Comparison of ENCODE assay signal across 9 cellular contexts in genomic region chr2:176093145-176093888, GRCh38. TPM values are rescaled to one million over a fixed set of nuclear protein-coding genes. Genes with fewer than 3 reads are reported as not detected.
A peak's percentile ranks its signal among the peaks of the same experiment; 100 is the strongest.
DNase-seq lines count a peak whose midpoint lies in the region; ATAC-seq lines count a peak whose summit lies in the region.
"Had no signal": no experiment of that assay in that cellular context is flagged by ENCODE, and none has a peak within 500 bp of the region (broad histone marks: within the 10 kb centered on the region; RNA-seq: fewer than 3 reads in every experiment).

No MANE protein-coding gene starts in this region.

- peaks cover 2% of the 10 kb centered on the region for H3K36me3 Mint-ChIP-seq in activated T-helper 1 cell treated with anti-CD3 and anti-CD28 coated beads, Interleukin-12 subunit alpha, Interleukin-12 subunit beta, Interleukin-2, Interleukin-4 antibody, amounts not matched to agents 30 ng/mL and 10 ng/mL and 1 ng/mL, durations not matched to agents 14 hours and 24 hours and 36 hours (ENCODE audit: low read depth)
- H3K36me3 Mint-ChIP-seq in naive thymus-derived CD4-positive, alpha-beta T cell = peaks cover 0 to 13% (median 5%) of the 10 kb centered on the region in 5 donors

- peak overlapping the region; percentile 69 for H3K27ac Mint-ChIP-seq in activated T-helper 1 cell treated with anti-CD3 and anti-CD28 coated beads, Interleukin-12 subunit alpha, Interleukin-12 subunit beta, Interleukin-2, Interleukin-4 antibody, amounts not matched to agents 30 ng/mL and 10 ng/mL and 1 ng/mL, durations not matched to agents 14 hours and 24 hours and 36 hours
- peak overlapping the region in 5 of 9 donors; percentile 15 to 69 (median 52) for H3K27ac Mint-ChIP-seq in naive thymus-derived CD4-positive, alpha-beta T cell

- peak overlapping the region in 8 of 10 experiments; percentile 7 to 44 (median 30); a peak in 13 of 20 replicates for H3K4me3 ChIP-seq in BLaER1 treated with 17β-estradiol and CSF1 and Interleukin-3, amounts not matched to agents 10 nM and 100 nM
- H3K4me3 ChIP-seq in naive thymus-derived CD4-positive, alpha-beta T cell (ENCODE audit: low read length) = no peak overlapping the region

- H3K9ac ChIP-seq in BLaER1 treated with 17β-estradiol and CSF1 and Interleukin-3, amounts not matched to agents 10 nM and 100 nM = no peak overlapping the region

- DNase-seq in H4 (ENCODE audit: low spot score) (peak; percentile 30), superior temporal gyrus (ENCODE audit: extremely low spot score) (no peak), mesenteric fat pad (ENCODE audit: low spot score) (no peak)
- DNase-seq in activated T-helper 1 cell treated with anti-CD3 and anti-CD28 coated beads, Interleukin-12 subunit alpha, Interleukin-12 subunit beta, Interleukin-2, Interleukin-4 antibody, amounts not matched to agents 30 ng/mL and 10 ng/mL and 1 ng/mL, durations not matched to agents 14 hours and 24 hours and 36 hours (ENCODE audit: low spot score) = no peak
- no peak for DNase-seq in naive thymus-derived CD4-positive, alpha-beta T cell

- H3K36me3 ChIP-seq in BLaER1 treated with 17β-estradiol and CSF1 and Interleukin-3, amounts not matched to agents 10 nM and 100 nM = no peaks in the 10 kb centered on the region
- H3K36me3 ChIP-seq in naive thymus-derived CD4-positive, alpha-beta T cell (ENCODE audit: control insufficient read depth in 2 of 3, insufficient read depth in 3 of 3, low read length in 3 of 3) = no peaks in the 10 kb centered on the region

- peaks cover 0 to 94% (median 70%) of the 10 kb centered on the region in 11 experiments; a peak in 17 of 22 replicates for H4K20me1 ChIP-seq in BLaER1 treated with 17β-estradiol and CSF1 and Interleukin-3, amounts not matched to agents 10 nM and 100 nM

- H3K27me3 Mint-ChIP-seq in activated T-helper 1 cell treated with anti-CD3 and anti-CD28 coated beads, Interleukin-12 subunit alpha, Interleukin-12 subunit beta, Interleukin-2, Interleukin-4 antibody, amounts not matched to agents 30 ng/mL and 10 ng/mL and 1 ng/mL, durations not matched to agents 14 hours and 24 hours and 36 hours (ENCODE audit: insufficient read depth) = peaks cover 89% of the 10 kb centered on the region
- peaks cover 81 to 92% (median 88%) of the 10 kb centered on the region in 5 donors for H3K27me3 Mint-ChIP-seq in naive thymus-derived CD4-positive, alpha-beta T cell

- peaks cover 100% of the 10 kb centered on the region in 11 experiments for H3K27me3 ChIP-seq in BLaER1 treated with 17β-estradiol and CSF1 and Interleukin-3, amounts not matched to agents 10 nM and 100 nM
- H3K27me3 ChIP-seq in naive thymus-derived CD4-positive, alpha-beta T cell (ENCODE audit: control insufficient read depth in 2 of 2, insufficient read depth in 2 of 2, low read length in 2 of 2) = peaks cover 52 to 80% of the 10 kb centered on the region in 2 donors

- no peak overlapping the region for H3K27ac ChIP-seq in BLaER1 treated with 17β-estradiol and CSF1 and Interleukin-3, amounts not matched to agents 10 nM and 100 nM
- H3K27ac ChIP-seq in naive thymus-derived CD4-positive, alpha-beta T cell (ENCODE audit: low read depth, low read length) = no peak overlapping the region

- no peak overlapping the region for H3K4me3 Mint-ChIP-seq in activated T-helper 1 cell treated with anti-CD3 and anti-CD28 coated beads, Interleukin-12 subunit alpha, Interleukin-12 subunit beta, Interleukin-2, Interleukin-4 antibody, amounts not matched to agents 30 ng/mL and 10 ng/mL and 1 ng/mL, durations not matched to agents 14 hours and 24 hours and 36 hours
- H3K4me3 Mint-ChIP-seq in naive thymus-derived CD4-positive, alpha-beta T cell = peak overlapping the region; percentile 17 to 72 (median 36)

- H3K4me1 Mint-ChIP-seq in activated T-helper 1 cell treated with anti-CD3 and anti-CD28 coated beads, Interleukin-12 subunit alpha, Interleukin-12 subunit beta, Interleukin-2, Interleukin-4 antibody, amounts not matched to agents 30 ng/mL and 10 ng/mL and 1 ng/mL, durations not matched to agents 14 hours and 24 hours and 36 hours (ENCODE audit: low read depth) = peaks cover 20% of the 10 kb centered on the region
- H3K4me1 Mint-ChIP-seq in naive thymus-derived CD4-positive, alpha-beta T cell = peaks cover 23 to 51% (median 37%) of the 10 kb centered on the region in 7 donors

- intact Hi-C loops in activated T-helper 1 cell treated with anti-CD3 and anti-CD28 coated beads, Interleukin-12 subunit alpha, Interleukin-12 subunit beta, Interleukin-2, Interleukin-4 antibody, amounts not matched to agents 30 ng/mL and 10 ng/mL and 1 ng/mL, durations not matched to agents 14 hours and 24 hours and 36 hours (cut with micrococcal nuclease) = loop anchor here (5.0 kb wide), 1 partner anchor 1751 kb away; no protein-coding TSS in a partner anchor
- intact Hi-C loops in naive thymus-derived CD4-positive, alpha-beta T cell (cut with micrococcal nuclease) = no loop called here

- H3K9me3 ChIP-seq in BLaER1 treated with 17β-estradiol and CSF1 and Interleukin-3, amounts not matched to agents 10 nM and 100 nM (replicated peaks in 1 of 11) = peaks cover 9 to 34% (median 14%) of the 10 kb centered on the region in 11 experiments; a peak in 20 of 22 replicates
- peaks cover 0 to 4% (median 0%) of the 10 kb centered on the region in 3 experiments for H3K9me3 ChIP-seq in naive thymus-derived CD4-positive, alpha-beta T cell (ENCODE audit: control insufficient read depth in 2 of 3, low read length in 3 of 3)

- peak overlapping the region in 10 of 11 experiments; percentile 10 to 75 (median 28); a peak in 12 of 22 replicates for H3K4me2 ChIP-seq in BLaER1 treated with 17β-estradiol and CSF1 and Interleukin-3, amounts not matched to agents 10 nM and 100 nM

- H3K9me3 Mint-ChIP-seq in activated T-helper 1 cell treated with anti-CD3 and anti-CD28 coated beads, Interleukin-12 subunit alpha, Interleukin-12 subunit beta, Interleukin-2, Interleukin-4 antibody, amounts not matched to agents 30 ng/mL and 10 ng/mL and 1 ng/mL, durations not matched to agents 14 hours and 24 hours and 36 hours = no peaks in the 10 kb centered on the region
- peaks cover 0 to 53% (median 23%) of the 10 kb centered on the region in 11 donors for H3K9me3 Mint-ChIP-seq in naive thymus-derived CD4-positive, alpha-beta T cell

- H3K4me1 ChIP-seq in BLaER1 treated with 17β-estradiol and CSF1 and Interleukin-3, amounts not matched to agents 10 nM and 100 nM = peaks cover 6 to 19% (median 11%) of the 10 kb centered on the region in 10 experiments; a peak in 15 of 20 replicates
- H3K4me1 ChIP-seq in naive thymus-derived CD4-positive, alpha-beta T cell (ENCODE audit: control insufficient read depth in 2 of 2, insufficient read depth in 2 of 2, low read length in 2 of 2) = peaks cover 14 to 18% of the 10 kb centered on the region in 2 donors

- CTCF ChIA-PET in naive thymus-derived CD4-positive, alpha-beta T cell (lab: Charles Lee) = no interaction called here

- POLR2A ChIA-PET in naive thymus-derived CD4-positive, alpha-beta T cell (lab: Charles Lee) = no interaction called here

- ATAC-seq in naive thymus-derived CD4-positive, alpha-beta T cell = no peak
- no peak for ATAC-seq in GM21526 (IDR thresholded peaks at IDR 0.05; ENCODE audit: low FRiP score, unreplicated experiment)
- no peak for ATAC-seq in HG03342 (IDR thresholded peaks at IDR 0.05; ENCODE audit: unreplicated experiment)

RNA-seq across cellular contexts. Expression of gene HOXD13, which starts 0.8 kb away (rescaled TPM):
- total RNA-seq in H4 (2014; rRNA removed; shearing (Covaris generic)) = 3.1 and 4.8 TPM in 2 replicates
- total RNA-seq in activated T-helper 1 cell treated with anti-CD3 and anti-CD28 coated beads, Interleukin-12 subunit alpha, Interleukin-12 subunit beta, Interleukin-2, Interleukin-4 antibody, amounts not matched to agents 30 ng/mL and 10 ng/mL and 1 ng/mL, durations not matched to agents 14 hours and 24 hours and 36 hours = not detected in 2 replicates
- not detected for total RNA-seq in naive thymus-derived CD4-positive, alpha-beta T cell
- polyA plus RNA-seq in naive thymus-derived CD4-positive, alpha-beta T cell = not detected
- total RNA-seq in mesenteric fat pad = 1.1 TPM
- total RNA-seq: T-helper 2 cell treated with Interferon-gamma antibody and Interleukin-4, amounts not matched to agents 100 ng/mL and 5 ng/mL, for 36 hours had no signal

RNA-seq across cellular contexts. Expression of gene HOXD12, which starts 6.3 kb away (rescaled TPM):
- not detected in 2 replicates for total RNA-seq in H4 (2014; rRNA removed; shearing (Covaris generic))
- total RNA-seq in activated T-helper 1 cell treated with anti-CD3 and anti-CD28 coated beads, Interleukin-12 subunit alpha, Interleukin-12 subunit beta, Interleukin-2, Interleukin-4 antibody, amounts not matched to agents 30 ng/mL and 10 ng/mL and 1 ng/mL, durations not matched to agents 14 hours and 24 hours and 36 hours = not detected in 2 replicates
- total RNA-seq in naive thymus-derived CD4-positive, alpha-beta T cell = not detected
- polyA plus RNA-seq in naive thymus-derived CD4-positive, alpha-beta T cell = not detected
- not detected for total RNA-seq in mesenteric fat pad
- total RNA-seq: T-helper 2 cell treated with Interferon-gamma antibody and Interleukin-4, amounts not matched to agents 100 ng/mL and 5 ng/mL, for 36 hours had no signal

RNA-seq across cellular contexts. Expression of gene EVX2, which starts 9.6 kb away (rescaled TPM):
- total RNA-seq in H4 (2014; rRNA removed; shearing (Covaris generic)) = not detected in 2 replicates
- total RNA-seq in activated T-helper 1 cell treated with anti-CD3 and anti-CD28 coated beads, Interleukin-12 subunit alpha, Interleukin-12 subunit beta, Interleukin-2, Interleukin-4 antibody, amounts not matched to agents 30 ng/mL and 10 ng/mL and 1 ng/mL, durations not matched to agents 14 hours and 24 hours and 36 hours = not detected in 2 replicates
- not detected for total RNA-seq in naive thymus-derived CD4-positive, alpha-beta T cell
- polyA plus RNA-seq in naive thymus-derived CD4-positive, alpha-beta T cell = not detected
- not detected for total RNA-seq in mesenteric fat pad
- total RNA-seq: T-helper 2 cell treated with Interferon-gamma antibody and Interleukin-4, amounts not matched to agents 100 ng/mL and 5 ng/mL, for 36 hours had no signal

RNA-seq across cellular contexts. Expression of gene HOXD11, which starts 13.8 kb away (rescaled TPM):
- total RNA-seq in H4 (2014; rRNA removed; shearing (Covaris generic)) = not detected in 2 replicates
- total RNA-seq in activated T-helper 1 cell treated with anti-CD3 and anti-CD28 coated beads, Interleukin-12 subunit alpha, Interleukin-12 subunit beta, Interleukin-2, Interleukin-4 antibody, amounts not matched to agents 30 ng/mL and 10 ng/mL and 1 ng/mL, durations not matched to agents 14 hours and 24 hours and 36 hours = not detected in 2 replicates
- total RNA-seq in naive thymus-derived CD4-positive, alpha-beta T cell = not detected
- not detected for polyA plus RNA-seq in naive thymus-derived CD4-positive, alpha-beta T cell
- 1.2 TPM for total RNA-seq in mesenteric fat pad
- total RNA-seq: T-helper 2 cell treated with Interferon-gamma antibody and Interleukin-4, amounts not matched to agents 100 ng/mL and 5 ng/mL, for 36 hours had no signal

RNA-seq across cellular contexts. Expression of gene HOXD10, which starts 23.3 kb away (rescaled TPM):
- not detected in 2 replicates for total RNA-seq in H4 (2014; rRNA removed; shearing (Covaris generic))
- not detected in 2 replicates for total RNA-seq in activated T-helper 1 cell treated with anti-CD3 and anti-CD28 coated beads, Interleukin-12 subunit alpha, Interleukin-12 subunit beta, Interleukin-2, Interleukin-4 antibody, amounts not matched to agents 30 ng/mL and 10 ng/mL and 1 ng/mL, durations not matched to agents 14 hours and 24 hours and 36 hours
- total RNA-seq in naive thymus-derived CD4-positive, alpha-beta T cell = not detected
- not detected for polyA plus RNA-seq in naive thymus-derived CD4-positive, alpha-beta T cell
- total RNA-seq in mesenteric fat pad = 1.7 TPM
- total RNA-seq: T-helper 2 cell treated with Interferon-gamma antibody and Interleukin-4, amounts not matched to agents 100 ng/mL and 5 ng/mL, for 36 hours had no signal
